8 cellular contexts compared by ENCODE assay signal in the genomic region with DNA sequence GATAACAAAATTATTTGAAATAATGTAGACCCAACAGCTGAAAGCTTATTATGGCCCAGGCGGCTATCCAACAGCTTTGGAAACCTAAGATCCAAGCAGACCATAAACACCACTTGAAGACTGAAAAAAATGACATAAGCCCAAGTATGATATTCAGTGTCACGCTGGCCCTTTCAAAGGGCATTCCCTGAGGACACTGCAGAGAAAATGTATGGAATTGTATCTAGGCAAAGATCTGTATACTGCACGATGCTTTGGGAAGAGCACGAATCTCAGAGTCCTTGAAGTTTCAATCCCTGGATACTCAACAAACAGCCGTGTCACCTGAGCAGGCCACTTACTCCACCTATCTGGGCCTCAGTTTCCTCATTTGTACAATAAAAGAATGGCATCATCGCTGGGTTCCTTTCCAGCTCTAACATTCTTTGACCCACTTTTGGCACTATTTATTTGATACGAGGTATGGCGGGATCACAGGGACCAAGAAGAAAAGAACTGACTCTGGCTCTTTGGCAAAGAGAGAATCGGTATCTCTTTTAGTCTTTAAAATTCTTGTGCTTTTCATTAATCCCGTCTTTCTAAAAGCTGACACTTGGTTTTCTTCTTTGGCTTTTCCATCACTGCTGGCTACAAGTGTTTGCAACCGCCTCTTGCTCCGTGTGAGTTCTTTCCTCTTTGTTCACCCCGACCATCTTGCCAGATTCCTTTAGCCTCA. TPM values are rescaled to one million over a fixed set of nuclear protein-coding genes. Genes with fewer than 3 reads are reported as not detected.
DNase-seq lines count a peak whose midpoint lies in the region; ATAC-seq and TF ChIP-seq lines count a peak whose summit lies in the region.

No MANE protein-coding gene starts in this region.

- H3K9ac ChIP-seq in SK-N-MC (ENCODE audit: insufficient read length) (peak overlapping the region; percentile 76), fibroblast of lung (ENCODE audit: insufficient read depth, low read length) (peak overlapping the region; percentile 71)

- intact Hi-C loops in prostate gland (cut with DNase I): no loop called here

- TF ChIP-seq POLR2A in prostate gland (IDR thresholded peaks at IDR 0.05): no peak

- H3K4me2 ChIP-seq in fibroblast of lung (ENCODE audit: extremely low read depth, insufficient read depth, low read length): peak overlapping the region; percentile 89

- H3K4me3 ChIP-seq in SK-N-MC (peak overlapping the region; percentile 89), fibroblast of lung (replicated peaks in 1 of 4; ENCODE audit: control extremely low read depth in 1 of 4, insufficient read depth in 1 of 4, low read depth in 3 of 4, low read length in 4 of 4) (peak overlapping the region; percentile 70 to 78 (median 74)), prostate gland (peak overlapping the region; percentile 88)

- DNase-seq in G401 (ENCODE audit: low spot score) (peak; percentile 33), SK-N-MC (ENCODE audit: low read depth, low spot score) (no peak), fibroblast of lung (ENCODE audit: low read depth in 2 of 2) (no peak), prostate gland (ENCODE audit: low spot score) (no peak), iPS-NIHi7 (ENCODE audit: extremely low spot score) (no peak)

- TF ChIP-seq CTCF in fibroblast of lung (conservative IDR thresholded peaks at IDR 0.05 in 1 of 2, IDR thresholded peaks at IDR 0.05 in 1 of 2; ENCODE audit: low read depth in 1 of 2, low read length in 2 of 2) (no peak), prostate gland (IDR thresholded peaks at IDR 0.05) (no peak)

- H4K20me1 ChIP-seq in fibroblast of lung (ENCODE audit: control insufficient read depth, extremely low read depth, insufficient read depth, low read length): no peaks in the 10 kb centered on the region

- ATAC-seq in GM21447 (IDR thresholded peaks at IDR 0.05; ENCODE audit: unreplicated experiment): no peak
- no peak for ATAC-seq in GM21737 (IDR thresholded peaks at IDR 0.05; ENCODE audit: unreplicated experiment)
- no peak for ATAC-seq in HG03520 (IDR thresholded peaks at IDR 0.05; ENCODE audit: unreplicated experiment)

- no peaks in the 10 kb centered on the region for H3K9me3 ChIP-seq in SK-N-MC (ENCODE audit: low read depth, low read length)
- no peaks in the 10 kb centered on the region for H3K9me3 ChIP-seq in fibroblast of lung (ENCODE audit: control insufficient read depth, insufficient read depth, low read depth, low read length)
- no peaks in the 10 kb centered on the region for H3K9me3 ChIP-seq in prostate gland

- 23% methylated on average over 13 of the region's 13 CpGs for WGBS in prostate gland

- H3K27me3 ChIP-seq in fibroblast of lung (ENCODE audit: control insufficient read depth, insufficient read depth, low read length) (no peaks in the 10 kb centered on the region), prostate gland (replicated peaks; ENCODE audit: insufficient read depth) (no peaks in the 10 kb centered on the region)

- in situ Hi-C loops in G401 (cut with HindIII; ENCODE audit: low sequenced_read_pairs): no loop called here

- H3K27ac ChIP-seq in SK-N-MC (no peak overlapping the region), fibroblast of lung (ENCODE audit: insufficient read depth, low read length) (peak overlapping the region; percentile 28), prostate gland (peak overlapping the region; percentile 79 to 86)

- peak overlapping the region; percentile 25 for H2AFZ ChIP-seq in fibroblast of lung (ENCODE audit: low read length)

- H3K36me3 ChIP-seq in SK-N-MC (ENCODE audit: insufficient read depth, low read length) (no peaks in the 10 kb centered on the region), fibroblast of lung (ENCODE audit: control insufficient read depth, insufficient read depth, low read length) (no peaks in the 10 kb centered on the region), prostate gland (no peaks in the 10 kb centered on the region)

- H3K79me2 ChIP-seq in fibroblast of lung (ENCODE audit: control insufficient read depth, insufficient read depth, low read length): peaks cover 11% of the 10 kb centered on the region

- H3K4me1 ChIP-seq in fibroblast of lung (ENCODE audit: control insufficient read depth, extremely low read depth, insufficient read depth, low read length) (peaks cover 3% of the 10 kb centered on the region), prostate gland (replicated peaks) (no peaks in the 10 kb centered on the region)

RNA-seq across cellular contexts. Expression of a gene that starts 1.2 kb away (rescaled TPM):
- 10.4 and 15.8 TPM in 2 replicates for total RNA-seq in G401 (2014; rRNA removed; shearing (Covaris generic))
- 24.4 and 25.9 TPM in 2 replicates for total RNA-seq in fibroblast of lung
- 18.0 and 29.6 TPM in 2 replicates for polyA plus RNA-seq in fibroblast of lung
- 13.9 and 21.0 TPM in 2 replicates for polyA plus RNA-seq in fibroblast of lung (2012)
- polyA minus RNA-seq in fibroblast of lung (ENCODE audit: low replicate concordance): 21.1 and 29.1 TPM in 2 replicates
- 10 to 100 TPM; 58.0 to 83.8 TPM for total RNA-seq in prostate gland

RNA-seq across cellular contexts. Expression of a gene that starts 13.3 kb away (rescaled TPM):
- 0.18 and 0.31 TPM in 2 replicates for total RNA-seq in G401 (2014; rRNA removed; shearing (Covaris generic))
- total RNA-seq in fibroblast of lung (26.2 and 28.4 TPM in 2 replicates), prostate gland (10 to 100 TPM; 31.1 to 45.8 TPM)
- polyA plus RNA-seq in fibroblast of lung: 5.5 and 6.9 TPM in 2 replicates
- polyA plus RNA-seq in fibroblast of lung (2012): 5.1 and 7.7 TPM in 2 replicates
- 16.8 and 37.8 TPM in 2 replicates for polyA minus RNA-seq in fibroblast of lung (ENCODE audit: low replicate concordance)

Comparison
In these comparisons a context has a peak if more than half of its experiments do, and no peak if none do; other contexts are left out.
1. RNA of a gene that starts 13.3 kb away (total RNA-seq): 31.1 to 45.8 TPM in prostate gland and 26.2 to 28.4 TPM in fibroblast of lung; 0.18 to 0.31 TPM in G401; every median in the first group is over 10 times any median in the second.
2. Peak in every context shown above with its lines, with median percentiles within 50 percentile points of each other: H3K4me3 ChIP-seq.